In the genomic region with DNA sequence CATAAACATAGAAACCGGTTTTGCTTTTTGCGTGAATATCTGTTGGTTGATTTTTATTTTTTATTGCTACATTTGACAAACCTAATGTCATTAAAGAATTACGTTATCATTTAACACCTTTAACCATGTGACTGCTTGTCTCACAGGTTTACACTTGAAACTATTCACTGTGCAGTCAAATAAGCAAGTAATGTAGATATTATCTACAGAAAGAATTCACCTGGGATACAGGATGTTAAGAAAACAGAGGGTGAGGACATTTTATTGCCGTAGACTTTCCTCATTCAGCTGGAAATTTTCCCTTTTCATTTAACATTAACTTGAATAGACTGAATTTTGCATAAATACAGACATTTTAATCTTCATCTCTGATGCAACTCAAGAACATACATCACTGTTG, we compare ENCODE assay signal across 20 cellular contexts. TPM values are rescaled to one million over a fixed set of nuclear protein-coding genes. Genes with fewer than 3 reads are reported as not detected.
DNase-seq lines count a peak whose midpoint lies in the region; ATAC-seq, FAIRE-seq and TF ChIP-seq lines count a peak whose summit lies in the region.
"Had no signal": no experiment of that assay in that cellular context is flagged by ENCODE, and none has a peak within 500 bp of the region (broad histone marks: within the 10 kb centered on the region; RNA-seq: fewer than 3 reads in every experiment).

No MANE protein-coding gene starts in this region.

- DNase-seq in mammary epithelial cell, result no peak
- DNase-seq in MCF 10A (ENCODE audit: unreplicated experiment), result no peak
- DNase-seq in epithelial cell of prostate (ENCODE audit: low read depth, low spot score), result no peak
- DNase-seq in left ventricle myocardium superior, result no peak
- DNase-seq in pancreas, result no peak
- DNase-seq in HFFc6, result no peak
- DNase-seq: AML-193; Calu3; CD4-positive, alpha-beta T cell; DMS79 treated with DMSO at 0.1 percent for 48 hours; H9; IMR-90 had no signal

- no peak overlapping the region for H3K27ac ChIP-seq in mammary epithelial cell (ENCODE audit: insufficient read depth, low read depth, low read length)
- H3K27ac ChIP-seq in epithelial cell of prostate, result peak overlapping the region; percentile 16
- H3K27ac ChIP-seq in parathyroid adenoma, result no peak overlapping the region
- no peak overlapping the region for H3K27ac ChIP-seq in pancreas
- H3K27ac ChIP-seq: 22Rv1, A549, C4-2B had no signal

- H3K79me2 ChIP-seq in mammary epithelial cell (ENCODE audit: insufficient read depth, low read length), result no peaks in the 10 kb centered on the region
- no peaks in the 10 kb centered on the region for H3K79me2 ChIP-seq in parathyroid adenoma

- intact Hi-C loops in mammary epithelial cell (cut with micrococcal nuclease) (no loop called here), MCF 10A (cut with micrococcal nuclease) (no loop called here), left ventricle myocardium superior (cut with micrococcal nuclease) (no loop called here), pancreas (cut with DNase I) (no loop called here)

- WGBS in mammary epithelial cell (ENCODE audit: low coverage, missing lambda C conversion rate), result 56% methylated on average over 4 of the region's 4 CpGs
- WGBS in pancreas, 2 donors, result 67 to 69% methylated on average over 4 of the region's 4 CpGs

- ATAC-seq in left ventricle myocardium superior (no peak), pancreas (no peak)
- ATAC-seq: A549, GM12878 had no signal

- H3K27ac Mint-ChIP-seq in MCF 10A (ENCODE audit: low read depth, unreplicated experiment) (no peak overlapping the region), HFFc6 (no peak overlapping the region)
- H3K27ac Mint-ChIP-seq: CD4-positive, alpha-beta T cell had no signal

- TF ChIP-seq CTCF in mammary epithelial cell (conservative IDR thresholded peaks at IDR 0.05 in 1 of 2, IDR thresholded peaks at IDR 0.05 in 1 of 2; ENCODE audit: extremely low read depth in 1 of 2, insufficient read depth in 1 of 2, low read depth in 1 of 2, low read length in 2 of 2) (no peak), MCF 10A (IDR thresholded peaks at IDR 0.05; ENCODE audit: unreplicated experiment) (no peak), parathyroid adenoma (IDR thresholded peaks at IDR 0.05) (no peak), pancreas (IDR thresholded peaks at IDR 0.05) (no peak), HFFc6 (IDR thresholded peaks at IDR 0.05) (no peak)

- no peaks in the 10 kb centered on the region for H3K36me3 ChIP-seq in mammary epithelial cell (ENCODE audit: insufficient read depth, low read length)
- no peaks in the 10 kb centered on the region for H3K36me3 ChIP-seq in parathyroid adenoma (ENCODE audit: control insufficient read depth, insufficient read depth, low read length)
- no peaks in the 10 kb centered on the region for H3K36me3 ChIP-seq in pancreas

- no peaks in the 10 kb centered on the region for H4K20me1 ChIP-seq in mammary epithelial cell (ENCODE audit: insufficient read depth, low read length)

- in situ Hi-C loops in mammary epithelial cell (cut with MboI; ENCODE audit: low sequenced_read_pairs in 2 of 2), result no loop called here

- no peaks in the 10 kb centered on the region for H3K9me3 Mint-ChIP-seq in MCF 10A (ENCODE audit: unreplicated experiment)
- no peaks in the 10 kb centered on the region for H3K9me3 Mint-ChIP-seq in HFFc6
- H3K9me3 Mint-ChIP-seq: CD4-positive, alpha-beta T cell had no signal

- FAIRE-seq in pancreas (lab: Jason Lieb, UNC), result no peak
- FAIRE-seq: A549, GM12878, H1, HTR-8/SVneo, K562 had no signal

- H2AFZ ChIP-seq in mammary epithelial cell (ENCODE audit: low read depth, low read length) (peak overlapping the region; percentile 62), parathyroid adenoma (peak overlapping the region; percentile 19)

- H3K4me3 Mint-ChIP-seq in MCF 10A (ENCODE audit: unreplicated experiment), result no peak overlapping the region
- H3K4me3 Mint-ChIP-seq in HFFc6, result no peak overlapping the region
- H3K4me3 Mint-ChIP-seq: CD4-positive, alpha-beta T cell; H9 had no signal

- BruUV-seq in mammary epithelial cell (replicated peaks; lab: Mats Ljungman, UMichigan) (no TSS peak), MCF 10A (replicated peaks; lab: Mats Ljungman, UMichigan) (no TSS peak)

- no peaks in the 10 kb centered on the region for H3K36me3 Mint-ChIP-seq in MCF 10A (ENCODE audit: insufficient read depth, unreplicated experiment)
- H3K36me3 Mint-ChIP-seq in HFFc6 (ENCODE audit: low read depth), result no peaks in the 10 kb centered on the region

- H3K9ac ChIP-seq in mammary epithelial cell (ENCODE audit: insufficient read depth, low read length) (no peak overlapping the region), parathyroid adenoma (no peak overlapping the region)

- H3K4me1 Mint-ChIP-seq in MCF 10A (ENCODE audit: insufficient read depth, unreplicated experiment) (peaks cover 19% of the 10 kb centered on the region), HFFc6 (ENCODE audit: low read depth) (peaks cover 18% of the 10 kb centered on the region)

- dilution Hi-C loops in mammary epithelial cell (cut with HindIII; ENCODE audit: low sequenced_read_pairs), result no loop called here

- H3K27me3 Mint-ChIP-seq in MCF 10A (ENCODE audit: insufficient read depth, unreplicated experiment) (no peaks in the 10 kb centered on the region), HFFc6 (ENCODE audit: insufficient read depth) (peaks cover 2% of the 10 kb centered on the region; the same call in 1 of the 2 replicates)
- H3K27me3 Mint-ChIP-seq: CD4-positive, alpha-beta T cell had no signal

- H3K4me1 ChIP-seq in mammary epithelial cell (ENCODE audit: insufficient read depth, low read length), result peaks cover 11% of the 10 kb centered on the region
- H3K4me1 ChIP-seq in parathyroid adenoma, result no peaks in the 10 kb centered on the region
- no peaks in the 10 kb centered on the region for H3K4me1 ChIP-seq in pancreas
- H3K4me1 ChIP-seq: A549 had no signal

- H3K27me3 ChIP-seq in mammary epithelial cell (ENCODE audit: insufficient read depth, low read length) (no peaks in the 10 kb centered on the region), parathyroid adenoma (ENCODE audit: control insufficient read depth, insufficient read depth, low read length) (no peaks in the 10 kb centered on the region), pancreas (no peaks in the 10 kb centered on the region)

- H3K4me3 ChIP-seq in mammary epithelial cell (replicated peaks in 1 of 3; ENCODE audit: insufficient read depth in 1 of 3, low read depth in 2 of 3, low read length in 3 of 3) (no peak overlapping the region), parathyroid adenoma (ENCODE audit: low read depth, low read length) (no peak overlapping the region), pancreas (no peak overlapping the region)
- H3K4me3 ChIP-seq: A549, GM12878, K562 had no signal

- H3K4me2 ChIP-seq in mammary epithelial cell (ENCODE audit: insufficient read depth, low read depth, low read length) (no peak overlapping the region), parathyroid adenoma (ENCODE audit: low read length) (no peak overlapping the region)
- H3K4me2 ChIP-seq: A549 had no signal

- CTCF ChIA-PET in mammary epithelial cell (lab: Charles Lee; ENCODE audit: low non-redundant PET), result no interaction called here
- CTCF ChIA-PET in MCF 10A (lab: Yijun Ruan, JAX), result interaction anchor here (0.7 kb wide), 1 partner anchor 12 kb away, joined by 5 read pairs; no protein-coding TSS in a partner anchor

- H3K9me3 ChIP-seq in mammary epithelial cell (replicated peaks; ENCODE audit: insufficient read depth, low read length), result no peaks in the 10 kb centered on the region
- H3K9me3 ChIP-seq in parathyroid adenoma (ENCODE audit: control insufficient read depth, low read length), result no peaks in the 10 kb centered on the region
- H3K9me3 ChIP-seq in pancreas, result no peaks in the 10 kb centered on the region
- H3K9me3 ChIP-seq: A549 had no signal

- POLR2A ChIA-PET in MCF 10A (lab: Yijun Ruan, JAX), result interaction anchor here (0.7 to 1.7 kb wide), 2 partner anchors 8 to 12 kb away, joined by 3 to 7 read pairs; no protein-coding TSS in a partner anchor

RNA-seq across cellular contexts. Expression of a gene that starts 15.1 kb away (rescaled TPM):
- 10 to 100 TPM; 42.0 to 64.9 TPM for total RNA-seq in mammary epithelial cell
- 32.7 TPM for polyA plus RNA-seq in mammary epithelial cell
- 24.5 TPM for polyA minus RNA-seq in mammary epithelial cell
- total RNA-seq in MCF 10A (2022), result 94.9 and 120 TPM in 2 replicates
- total RNA-seq in left ventricle myocardium superior, result 38.2 TPM
- 10 to 100 TPM; 24.9 to 42.9 (median 31.5) TPM for total RNA-seq in pancreas
- polyA plus RNA-seq in pancreas, result 10 to 100 TPM; 11.4 to 23.7 TPM
- 10 to 100 TPM; 39.0 to 48.4 (median 45.9) TPM for total RNA-seq in HFFc6 (2021; fragmentation: NEBNext Ultra II Directional; extraction: Animal tissue kit (Norgen Biotek cat#: 25700))
